In the genomic region with DNA sequence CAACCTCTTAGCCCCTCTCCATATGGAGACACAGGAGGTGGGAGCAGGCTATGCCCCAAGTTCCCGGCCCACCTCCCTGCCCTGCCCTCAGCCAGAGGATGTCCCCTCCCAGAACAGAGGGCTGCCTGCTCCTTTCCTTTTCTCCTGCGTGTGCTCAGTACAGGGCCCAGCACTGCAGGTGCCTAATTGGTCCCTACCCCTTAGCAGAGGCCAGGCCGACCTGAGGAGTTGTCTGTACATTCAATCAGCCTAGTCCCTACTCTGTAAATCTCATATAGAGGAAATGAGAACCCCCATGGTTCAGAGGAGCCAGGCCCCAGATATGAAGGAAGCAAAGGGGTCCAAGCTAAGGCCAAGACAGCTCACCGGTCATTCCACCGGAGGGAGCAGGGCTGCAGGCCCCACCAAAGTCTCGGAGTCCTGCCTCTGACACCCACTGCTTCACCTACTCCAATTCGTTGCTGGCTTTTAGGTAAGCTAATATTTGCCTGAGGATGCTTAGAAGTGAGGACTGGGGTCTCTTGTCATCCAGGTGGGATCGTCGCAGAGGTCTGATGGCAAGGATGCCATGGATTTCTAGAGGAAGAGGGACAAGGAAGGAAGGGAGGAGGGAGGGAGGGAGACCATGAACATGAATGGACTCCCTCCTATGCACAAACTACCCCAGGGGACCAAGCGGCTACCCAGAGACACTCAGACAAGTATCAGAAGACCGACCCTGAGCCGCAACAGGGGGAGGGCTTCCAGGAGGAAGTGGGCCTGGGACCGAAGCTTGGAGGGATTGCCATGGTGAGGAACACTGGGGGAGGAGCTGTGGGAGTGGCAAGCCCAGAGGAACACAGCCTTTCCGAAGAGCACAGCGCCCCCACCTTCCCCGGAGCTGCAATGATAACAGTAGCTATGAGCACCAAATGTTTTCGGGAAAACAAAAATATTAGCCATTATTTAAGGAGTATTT, we compare ENCODE assay signal across 2 cellular contexts.
TF ChIP-seq lines count a peak whose summit lies in the region.

No MANE protein-coding gene starts in this region.

TF ChIP-seq in GM23338, 12 proteins besides CTCF, POLR2A, EP300 and RAD21:
- TF ChIP-seq, protein P1, sequence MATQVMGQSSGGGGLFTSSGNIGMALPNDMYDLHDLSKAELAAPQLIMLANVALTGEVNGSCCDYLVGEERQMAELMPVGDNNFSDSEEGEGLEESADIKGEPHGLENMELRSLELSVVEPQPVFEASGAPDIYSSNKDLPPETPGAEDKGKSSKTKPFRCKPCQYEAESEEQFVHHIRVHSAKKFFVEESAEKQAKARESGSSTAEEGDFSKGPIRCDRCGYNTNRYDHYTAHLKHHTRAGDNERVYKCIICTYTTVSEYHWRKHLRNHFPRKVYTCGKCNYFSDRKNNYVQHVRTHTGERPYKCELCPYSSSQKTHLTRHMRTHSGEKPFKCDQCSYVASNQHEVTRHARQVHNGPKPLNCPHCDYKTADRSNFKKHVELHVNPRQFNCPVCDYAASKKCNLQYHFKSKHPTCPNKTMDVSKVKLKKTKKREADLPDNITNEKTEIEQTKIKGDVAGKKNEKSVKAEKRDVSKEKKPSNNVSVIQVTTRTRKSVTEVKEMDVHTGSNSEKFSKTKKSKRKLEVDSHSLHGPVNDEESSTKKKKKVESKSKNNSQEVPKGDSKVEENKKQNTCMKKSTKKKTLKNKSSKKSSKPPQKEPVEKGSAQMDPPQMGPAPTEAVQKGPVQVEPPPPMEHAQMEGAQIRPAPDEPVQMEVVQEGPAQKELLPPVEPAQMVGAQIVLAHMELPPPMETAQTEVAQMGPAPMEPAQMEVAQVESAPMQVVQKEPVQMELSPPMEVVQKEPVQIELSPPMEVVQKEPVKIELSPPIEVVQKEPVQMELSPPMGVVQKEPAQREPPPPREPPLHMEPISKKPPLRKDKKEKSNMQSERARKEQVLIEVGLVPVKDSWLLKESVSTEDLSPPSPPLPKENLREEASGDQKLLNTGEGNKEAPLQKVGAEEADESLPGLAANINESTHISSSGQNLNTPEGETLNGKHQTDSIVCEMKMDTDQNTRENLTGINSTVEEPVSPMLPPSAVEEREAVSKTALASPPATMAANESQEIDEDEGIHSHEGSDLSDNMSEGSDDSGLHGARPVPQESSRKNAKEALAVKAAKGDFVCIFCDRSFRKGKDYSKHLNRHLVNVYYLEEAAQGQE (IDR thresholded peaks at IDR 0.05; ENCODE audit: unreplicated experiment) = no peak
- TF ChIP-seq NANOG (IDR thresholded peaks at IDR 0.05; ENCODE audit: borderline replicate concordance) (no peak), POLR2AphosphoS5 (IDR thresholded peaks at IDR 0.05; ENCODE audit: low read depth) (no peak), CREB1 (CRISPR knock-in tag; IDR thresholded peaks at IDR 0.05; ENCODE audit: low read depth) (no peak), ZNF331 (CRISPR knock-in tag; IDR thresholded peaks at IDR 0.05; ENCODE audit: low read depth) (no peak), EZH2phosphoT487 (IDR thresholded peaks at IDR 0.05; ENCODE audit: unreplicated experiment) (no peak), JUNB (IDR thresholded peaks at IDR 0.05; ENCODE audit: unreplicated experiment) (no peak)
- TF ChIP-seq, protein P2, sequence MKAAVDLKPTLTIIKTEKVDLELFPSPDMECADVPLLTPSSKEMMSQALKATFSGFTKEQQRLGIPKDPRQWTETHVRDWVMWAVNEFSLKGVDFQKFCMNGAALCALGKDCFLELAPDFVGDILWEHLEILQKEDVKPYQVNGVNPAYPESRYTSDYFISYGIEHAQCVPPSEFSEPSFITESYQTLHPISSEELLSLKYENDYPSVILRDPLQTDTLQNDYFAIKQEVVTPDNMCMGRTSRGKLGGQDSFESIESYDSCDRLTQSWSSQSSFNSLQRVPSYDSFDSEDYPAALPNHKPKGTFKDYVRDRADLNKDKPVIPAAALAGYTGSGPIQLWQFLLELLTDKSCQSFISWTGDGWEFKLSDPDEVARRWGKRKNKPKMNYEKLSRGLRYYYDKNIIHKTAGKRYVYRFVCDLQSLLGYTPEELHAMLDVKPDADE (IDR thresholded peaks at IDR 0.05) = no peak

TF ChIP-seq in endothelial cell of umbilical vein, 7 proteins besides CTCF, POLR2A, EP300 and RAD21:
- TF ChIP-seq FOS (IDR thresholded peaks at IDR 0.05; ENCODE audit: borderline replicate concordance, insufficient read depth, low read length) = no peak
- TF ChIP-seq JUN (IDR thresholded peaks at IDR 0.05; ENCODE audit: borderline replicate concordance, insufficient read depth, insufficient read length, low read depth) = no peak
- TF ChIP-seq MYC (IDR thresholded peaks at IDR 0.05; ENCODE audit: low read depth, low read length) = no peak
- no peak for TF ChIP-seq EZH2 (IDR thresholded peaks at IDR 0.05; ENCODE audit: borderline replicate concordance, low read depth, low read length, severe bottlenecking)
TF ChIP-seq in endothelial cell of umbilical vein: peak in this region for 0.
